In genomic region chr10:18179901-18180300, GRCh38 we compare ENCODE assay signal across 1 cellular context.
TF ChIP-seq lines count a peak whose summit lies in the region.

No MANE protein-coding gene starts in this region.

TF ChIP-seq in HEK293T, 16 proteins besides CTCF, POLR2A, EP300 and RAD21 (continued from another document):
- no peak for TF ChIP-seq ELF4 (IDR thresholded peaks at IDR 0.05)
- TF ChIP-seq SP1 (IDR thresholded peaks at IDR 0.05), result no peak
- TF ChIP-seq HDGF (IDR thresholded peaks at IDR 0.05; ENCODE audit: borderline replicate concordance), result no peak
- no peak for TF ChIP-seq CTBP1 (IDR thresholded peaks at IDR 0.05; ENCODE audit: borderline replicate concordance)
TF ChIP-seq in HEK293T: peak in this region for 0.
